Comparison of ENCODE assay signal across 8 cellular contexts in the genomic region with DNA sequence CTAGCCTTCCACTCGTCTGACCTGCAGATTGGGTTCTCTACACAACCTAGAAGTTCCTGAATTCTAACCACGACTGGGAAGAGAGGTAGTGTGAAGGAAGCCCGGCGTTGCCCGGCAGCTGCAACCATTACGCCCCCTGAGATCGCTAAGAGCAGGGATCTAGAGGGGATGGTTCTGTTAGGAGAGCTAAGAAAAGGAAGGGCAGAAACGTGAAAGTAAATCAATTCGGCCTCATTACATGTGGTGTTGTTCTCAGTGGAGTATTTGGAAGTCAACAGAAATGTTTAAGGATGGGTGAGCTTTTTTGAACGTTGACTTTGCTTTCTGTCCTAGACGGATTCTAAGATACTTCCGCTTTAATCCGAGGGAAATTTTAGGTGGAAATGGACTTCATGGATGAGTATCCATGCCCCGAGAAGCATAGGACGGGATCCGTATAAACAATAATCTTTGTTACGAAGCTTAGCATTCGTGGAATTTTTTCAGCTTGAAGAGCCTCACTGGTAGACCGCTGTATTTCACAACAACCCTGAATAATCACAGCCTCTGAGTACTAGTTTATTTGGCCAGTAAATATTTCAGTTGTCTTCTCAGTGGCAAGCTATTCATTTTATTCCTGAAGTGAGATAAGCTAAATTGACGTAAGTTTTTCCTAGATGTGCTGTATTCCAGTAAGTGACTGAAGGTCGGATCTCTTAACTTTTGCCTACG. TPM values are rescaled to one million over a fixed set of nuclear protein-coding genes. Genes with fewer than 3 reads are reported as not detected.
DNase-seq lines count a peak whose midpoint lies in the region; ATAC-seq and TF ChIP-seq lines count a peak whose summit lies in the region.

No MANE protein-coding gene starts in this region.

- peak overlapping the region; percentile 99 for H3K27ac Mint-ChIP-seq in activated CD4-positive, alpha-beta T cell treated with anti-CD3 and anti-CD28 coated beads, Interleukin-2, amount 10 ng/mL, durations not matched to agents 7 days and 5 days
- peak overlapping the region; percentile 98 for H3K27ac Mint-ChIP-seq in chondrocyte (ENCODE audit: unreplicated experiment)
- peak overlapping the region; percentile 98 for H3K27ac Mint-ChIP-seq in type B pancreatic cell

- peak overlapping the region; percentile 87 for H3K4me3 Mint-ChIP-seq in activated CD4-positive, alpha-beta T cell treated with anti-CD3 and anti-CD28 coated beads, Interleukin-2, amount 10 ng/mL, durations not matched to agents 7 days and 5 days
- H3K4me3 Mint-ChIP-seq in chondrocyte (ENCODE audit: unreplicated experiment), result peak overlapping the region; percentile 91
- H3K4me3 Mint-ChIP-seq in type B pancreatic cell, result peak overlapping the region; percentile 96

- no peaks in the 10 kb centered on the region for H3K9me3 Mint-ChIP-seq in activated CD4-positive, alpha-beta T cell treated with anti-CD3 and anti-CD28 coated beads, Interleukin-2, amount 10 ng/mL, durations not matched to agents 7 days and 5 days
- H3K9me3 Mint-ChIP-seq in chondrocyte (ENCODE audit: low read depth) (no peaks in the 10 kb centered on the region), type B pancreatic cell (no peaks in the 10 kb centered on the region)

- H3K4me1 Mint-ChIP-seq in activated CD4-positive, alpha-beta T cell treated with anti-CD3 and anti-CD28 coated beads, Interleukin-2, amount 10 ng/mL, durations not matched to agents 7 days and 5 days, result peaks cover 69% of the 10 kb centered on the region
- H3K4me1 Mint-ChIP-seq in chondrocyte (ENCODE audit: low read depth), result peaks cover 32% of the 10 kb centered on the region
- peaks cover 19% of the 10 kb centered on the region for H3K4me1 Mint-ChIP-seq in type B pancreatic cell (ENCODE audit: unreplicated experiment)

- POLR2A ChIA-PET in activated CD4-positive, alpha-beta T cell treated with anti-CD3 and anti-CD28 coated beads, Interleukin-2, amount 10 ng/mL, durations not matched to agents 7 days and 5 days (lab: Charles Lee), result interaction anchor here (0.6 to 0.8 kb wide), 3 partner anchors 34 to 168 kb away, joined by 3 to 4 read pairs (median 3); partner anchors contain the start of gene KMT2A

- no peaks in the 10 kb centered on the region for H3K27me3 Mint-ChIP-seq in activated CD4-positive, alpha-beta T cell treated with anti-CD3 and anti-CD28 coated beads, Interleukin-2, amount 10 ng/mL, durations not matched to agents 7 days and 5 days
- H3K27me3 Mint-ChIP-seq in chondrocyte (ENCODE audit: low read depth), result no peaks in the 10 kb centered on the region
- H3K27me3 Mint-ChIP-seq in type B pancreatic cell, result no peaks in the 10 kb centered on the region

- TF ChIP-seq CTCF in NB4 (IDR thresholded peaks at IDR 0.05; ENCODE audit: low read depth, low read length), result no peak
- no peak for TF ChIP-seq CTCF in chondrocyte (IDR thresholded peaks at IDR 0.05)
- no peak for TF ChIP-seq CTCF in lower leg skin (IDR thresholded peaks at IDR 0.05)
- no peak for TF ChIP-seq CTCF in type B pancreatic cell (conservative IDR thresholded peaks at IDR 0.05)

- peaks cover 39% of the 10 kb centered on the region for H3K36me3 Mint-ChIP-seq in activated CD4-positive, alpha-beta T cell treated with anti-CD3 and anti-CD28 coated beads, Interleukin-2, amount 10 ng/mL, durations not matched to agents 7 days and 5 days (ENCODE audit: low read depth)
- peaks cover 1% of the 10 kb centered on the region for H3K36me3 Mint-ChIP-seq in chondrocyte (ENCODE audit: low read depth)
- H3K36me3 Mint-ChIP-seq in type B pancreatic cell, result peaks cover 9% of the 10 kb centered on the region

- intact Hi-C loops in lower leg skin (cut with DNase I; ENCODE audit: low total_unique reads) (no loop called here), sciatic nerve (cut with DNase I) (no loop called here)

- CTCF ChIA-PET in activated CD4-positive, alpha-beta T cell treated with anti-CD3 and anti-CD28 coated beads, Interleukin-2, amount 10 ng/mL, durations not matched to agents 7 days and 5 days (lab: Charles Lee), result interaction anchor here (0.8 to 1.8 kb wide), 4 partner anchors 11 to 86 kb away, joined by 3 to 11 read pairs (median 4); partner anchors contain the start of gene KMT2A

- 1% methylated on average over 22 of the region's 22 CpGs for WGBS in lower leg skin, 2 donors

- ATAC-seq in sciatic nerve, result no peak

- TF ChIP-seq POLR2A in NB4 (IDR thresholded peaks at IDR 0.05; ENCODE audit: extremely low read depth, insufficient read length) (no peak), lower leg skin (IDR thresholded peaks at IDR 0.05) (no peak)

- H3K4me3 ChIP-seq in NB4 (ENCODE audit: low read depth, low read length) (peak overlapping the region; percentile 77), lower leg skin (ENCODE audit: low read depth, poor library complexity, severe bottlenecking) (peak overlapping the region; percentile 99)

- DNase-seq in activated CD4-positive, alpha-beta T cell treated with anti-CD3 and anti-CD28 coated beads, Interleukin-2, amount 10 ng/mL, durations not matched to agents 7 days and 5 days, result no peak
- no peak for DNase-seq in activated CD4-positive, alpha-beta T cell treated with anti-CD3 and anti-CD28 coated beads, Interleukin-2, amount 50 U/mL, for 1 hour
- DNase-seq in NB4 (ENCODE audit: low read depth) (peak; percentile 45), chondrocyte (ENCODE audit: low spot score) (no peak), lower leg skin (ENCODE audit: low spot score in 2 of 2) (no peak), type B pancreatic cell (ENCODE audit: extremely low spot score, unreplicated experiment) (no peak), sciatic nerve (ENCODE audit: low spot score) (no peak), iPS-NIHi11 (ENCODE audit: low spot score) (no peak)

RNA-seq across cellular contexts. Expression of gene ATP5MG, which starts 0.6 kb away (rescaled TPM):
- 100 to 1,000 TPM; 195 to 272 TPM for total RNA-seq in activated CD4-positive, alpha-beta T cell treated with anti-CD3 and anti-CD28 coated beads, Interleukin-2, amount 10 ng/mL, durations not matched to agents 7 days and 5 days
- total RNA-seq in chondrocyte (107 to 138 TPM (median 135 TPM) in 3 replicates), lower leg skin (10 to 100 TPM; 26.7 to 83.6 (median 44.8) TPM), type B pancreatic cell (ENCODE audit: low replicate concordance) (207 and 263 TPM in 2 replicates), sciatic nerve (117 TPM)

RNA-seq across cellular contexts. Expression of gene KMT2A, which starts 34.3 kb away (rescaled TPM):
- total RNA-seq in activated CD4-positive, alpha-beta T cell treated with anti-CD3 and anti-CD28 coated beads, Interleukin-2, amount 10 ng/mL, durations not matched to agents 7 days and 5 days, result 100 to 1,000 TPM in 1 of 2 experiments, 10 to 100 TPM in 1; 93.4 to 102 TPM
- 40.3 to 57.6 TPM (median 42.9 TPM) in 3 replicates for total RNA-seq in chondrocyte
- 10 to 100 TPM; 57.8 to 94.6 (median 63.6) TPM for total RNA-seq in lower leg skin
- 45.5 and 71.1 TPM in 2 replicates for total RNA-seq in type B pancreatic cell (ENCODE audit: low replicate concordance)
- 132 TPM for total RNA-seq in sciatic nerve

RNA-seq across cellular contexts. Expression of gene UBE4A, which starts 42.6 kb away (rescaled TPM):
- total RNA-seq in activated CD4-positive, alpha-beta T cell treated with anti-CD3 and anti-CD28 coated beads, Interleukin-2, amount 10 ng/mL, durations not matched to agents 7 days and 5 days, result 10 to 100 TPM; 42.6 to 49.1 TPM
- total RNA-seq in chondrocyte, result 39.7 to 44.2 TPM (median 39.7 TPM) in 3 replicates
- total RNA-seq in lower leg skin, result 10 to 100 TPM; 40.3 to 46.1 (median 44.4) TPM
- 42.5 and 43.6 TPM in 2 replicates for total RNA-seq in type B pancreatic cell (ENCODE audit: low replicate concordance)
- total RNA-seq in sciatic nerve, result 40.8 TPM

RNA-seq across cellular contexts. Expression of gene CD3G, which starts 57.9 kb away (rescaled TPM):
- 100 to 1,000 TPM; 264 to 268 TPM for total RNA-seq in activated CD4-positive, alpha-beta T cell treated with anti-CD3 and anti-CD28 coated beads, Interleukin-2, amount 10 ng/mL, durations not matched to agents 7 days and 5 days
- total RNA-seq in chondrocyte (not detected in 3 replicates), lower leg skin (under 1 TPM; 0.12 to 0.59 (median 0.37) TPM), type B pancreatic cell (ENCODE audit: low replicate concordance) (0.21 TPM in 1 of 2 replicates, not detected in the other), sciatic nerve (1.2 TPM)

RNA-seq across cellular contexts. Expression of gene CD3D, which starts 59.5 kb away (rescaled TPM):
- 100 to 1,000 TPM; 489 to 557 TPM for total RNA-seq in activated CD4-positive, alpha-beta T cell treated with anti-CD3 and anti-CD28 coated beads, Interleukin-2, amount 10 ng/mL, durations not matched to agents 7 days and 5 days
- total RNA-seq in chondrocyte (not detected in 3 replicates), lower leg skin (1 to 10 TPM in 1 of 4 donors, under 1 TPM in 2, not detected in 1; 0.44 to 5.8 (median 0.46) TPM), type B pancreatic cell (ENCODE audit: low replicate concordance) (not detected in 2 replicates), sciatic nerve (3.8 TPM)
